In genomic region chr10:94420516-94420915, GRCh38 we compare ENCODE assay signal across 31 cellular contexts.
"Had no signal": no experiment of that assay in that cellular context is flagged by ENCODE, and none has a peak within 500 bp of the region (broad histone marks: within the 10 kb centered on the region; RNA-seq: fewer than 3 reads in every experiment).

No MANE protein-coding gene starts in this region.

- H3K36me3 ChIP-seq: ascending aorta, breast epithelium, cardiac muscle cell, colonic mucosa, esophagus squamous epithelium, gastroesophageal sphincter, heart right ventricle had no signal

- ATAC-seq: activated CD4-positive, alpha-beta T cell treated with anti-CD3 and anti-CD28 coated beads for 36 hours; activated CD8-positive, alpha-beta memory T cell treated with anti-CD3 and anti-CD28 coated beads, Interleukin-2, amount 10 ng/mL, durations not matched to agents 7 days and 5 days; activated CD8-positive, alpha-beta T cell treated with anti-CD3 and anti-CD28 coated beads, Interleukin-2, amount 10 ng/mL, durations not matched to agents 7 days and 5 days; activated naive CD4-positive, alpha-beta T cell treated with anti-CD3 and anti-CD28 coated beads, Interleukin-2, amount 50 U/mL, for 72 hours; activated T-cell treated with anti-CD3 and anti-CD28 coated beads, Interleukin-2, amount 50 U/mL, for 72 hours; gastroesophageal sphincter; heart right ventricle had no signal

- H3K27me3 ChIP-seq: ascending aorta, breast epithelium, cardiac muscle cell, colonic mucosa, esophagus squamous epithelium, gastroesophageal sphincter, heart right ventricle had no signal

- H3K4me3 ChIP-seq: ascending aorta, breast epithelium, cardiac muscle cell, colonic mucosa, esophagus squamous epithelium, gastroesophageal sphincter, heart right ventricle had no signal

- H3K9me3 ChIP-seq: colonic mucosa, esophagus squamous epithelium had no signal

- DNase-seq: activated CD4-positive, alpha-beta memory T cell treated with anti-CD3 and anti-CD28 coated beads for 36 hours; activated CD4-positive, alpha-beta T cell treated with anti-CD3 and anti-CD28 coated beads for 36 hours; activated CD4-positive, alpha-beta T cell treated with anti-CD3 and anti-CD28 coated beads, Interleukin-2, amount 10 ng/mL, durations not matched to agents 24 days and 14 days; activated CD4-positive, CD25-positive, alpha-beta regulatory T cell; activated CD4-positive, CD25-positive, alpha-beta regulatory T cell treated with anti-CD3 and anti-CD28 coated beads, Interleukin-2, amount 50 U/mL, for 72 hours; activated CD8-positive, alpha-beta memory T cell treated with anti-CD3 and anti-CD28 coated beads, Interleukin-2, amount 10 ng/mL, durations not matched to agents 7 days and 5 days; activated CD8-positive, alpha-beta memory T cell treated with anti-CD3 and anti-CD28 coated beads, Interleukin-2, amount 50 U/mL, for 4 hours; activated CD8-positive, alpha-beta T cell treated with anti-CD3 and anti-CD28 coated beads, Interleukin-2, amount 10 ng/mL, durations not matched to agents 7 days and 5 days; activated gamma-delta T cell; activated naive CD4-positive, alpha-beta T cell; activated naive CD4-positive, alpha-beta T cell treated with anti-CD3 and anti-CD28 coated beads, Interleukin-2, amount 10 ng/mL, durations not matched to agents 7 days and 5 days; activated naive CD8-positive, alpha-beta T cell treated with anti-CD3 and anti-CD28 coated beads, Interleukin-2, amount 10 ng/mL, durations not matched to agents 7 days and 5 days; activated T-cell treated with anti-CD3 and anti-CD28 coated beads for 4 hours; activated T-cell treated with anti-CD3 and anti-CD28 coated beads, Interleukin-2, amount 50 U/mL, for 24 hours; activated T-cell treated with anti-CD3 and anti-CD28 coated beads, Interleukin-2, amount 50 U/mL, for 72 hours; central memory CD4-positive, alpha-beta T cell; cerebellar nuclear complex; colonic mucosa; effector CD8-positive, alpha-beta T cell; esophagus squamous epithelium; foreskin melanocyte; heart right ventricle; T-helper 2 cell had no signal

- FAIRE-seq: endometrium, endothelial cell of umbilical vein had no signal

- H3K4me1 ChIP-seq: ascending aorta, breast epithelium, colonic mucosa, esophagus squamous epithelium had no signal

- H3K27ac ChIP-seq: ascending aorta, breast epithelium, cardiac muscle cell, colonic mucosa, epithelial cell of prostate, esophagus squamous epithelium, gastroesophageal sphincter, heart right ventricle had no signal
